ENCODE assay signal across 7 cellular contexts in the genomic region with DNA sequence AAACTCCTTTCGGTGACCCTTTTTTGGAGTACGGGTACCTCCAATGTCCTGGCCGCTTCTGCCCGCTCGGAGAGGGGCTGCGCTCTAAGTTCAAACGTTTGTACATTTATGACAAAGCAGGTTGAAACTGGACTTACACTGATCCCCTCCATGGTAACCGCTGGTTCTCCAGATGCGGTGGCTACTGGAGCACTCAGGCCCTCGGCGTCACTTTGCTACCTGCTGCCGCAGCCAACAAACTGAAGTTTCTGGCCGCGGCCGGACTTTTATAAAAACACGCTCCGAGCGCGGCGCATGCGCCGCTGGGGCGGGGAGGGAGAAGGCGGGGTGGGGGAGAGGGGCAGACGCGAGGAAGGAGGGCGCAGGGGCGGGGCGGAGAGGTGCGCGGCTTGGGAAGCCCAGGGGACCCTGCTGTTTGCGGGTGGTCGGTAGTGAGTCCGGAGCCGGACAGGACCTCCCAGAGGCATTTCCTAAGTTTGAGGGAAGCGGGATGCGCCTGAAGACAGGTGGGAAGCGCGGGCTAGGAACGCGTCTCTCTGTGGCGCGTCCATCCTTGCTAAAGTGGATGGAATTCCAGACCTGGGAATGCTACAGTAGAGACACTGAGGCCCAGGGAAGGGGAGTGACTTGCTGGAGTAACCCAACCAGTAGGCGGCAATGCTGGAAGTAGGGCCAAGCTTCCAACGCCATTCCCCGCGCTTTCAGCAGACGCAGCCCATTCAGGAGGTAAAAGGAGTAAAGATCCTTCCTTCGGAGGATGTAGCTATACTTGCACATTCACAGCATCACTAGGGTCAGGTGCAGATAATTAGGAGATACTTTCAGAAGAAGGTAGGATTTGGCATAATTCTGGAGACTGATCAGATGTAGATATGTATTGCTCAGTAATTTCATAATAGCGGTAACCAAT. TPM values are rescaled to one million over a fixed set of nuclear protein-coding genes. Genes with fewer than 3 reads are reported as not detected.
DNase-seq lines count a peak whose midpoint lies in the region; ATAC-seq and TF ChIP-seq lines count a peak whose summit lies in the region.

Gene CXCR4 (minus strand): TSS at position 241 of the 910 bp plus-strand sequence. CDS start 89 bp downstream, at position 152.

- peak within 1 kb of the TSS; percentile 62 for H2AFZ ChIP-seq in OCI-LY3 (ENCODE audit: low read depth, low read length)
- H2AFZ ChIP-seq in neuronal stem cell (ENCODE audit: low read length): peak within 1 kb of the TSS; percentile 85

- H2BK120ac ChIP-seq in neuronal stem cell (ENCODE audit: low read depth, low read length): peak within 1 kb of the TSS; percentile 1

- H4K8ac ChIP-seq in neuronal stem cell (ENCODE audit: low read depth, low read length): no peak within 1 kb of the TSS

- no peak within 1 kb of the TSS for H3K14ac ChIP-seq in neuronal stem cell (ENCODE audit: low read length)

- peak within 1 kb of the TSS; percentile 79 for H3K4me3 ChIP-seq in OCI-LY3 (ENCODE audit: low read length)
- H3K4me3 ChIP-seq in foreskin fibroblast (ENCODE audit: low read depth in 1 of 2, low read length in 2 of 2): peak within 1 kb of the TSS; percentile 25 to 33
- peak within 1 kb of the TSS; percentile 53 to 88 for H3K4me3 ChIP-seq in neuronal stem cell (ENCODE audit: low read length in 2 of 2)
- peak within 1 kb of the TSS; percentile 64 to 88 (median 71) for H3K4me3 ChIP-seq in subcutaneous abdominal adipose tissue (ENCODE audit: low read depth in 1 of 5, low read length in 5 of 5)

- H2BK5ac ChIP-seq in neuronal stem cell (ENCODE audit: low read length): peak within 1 kb of the TSS; percentile 57

- no peaks in the 10 kb centered on the region for H3K9me3 ChIP-seq in OCI-LY3 (ENCODE audit: insufficient read depth, low read length)
- peaks cover 0 to 3% of the 10 kb centered on the region in 2 donors for H3K9me3 ChIP-seq in neuronal stem cell (replicated peaks in 1 of 2; ENCODE audit: control insufficient read depth in 2 of 2, insufficient read depth in 1 of 2, low read depth in 1 of 2, low read length in 2 of 2)
- H3K9me3 ChIP-seq in subcutaneous abdominal adipose tissue (ENCODE audit: control insufficient read depth in 5 of 5, low read length in 5 of 5): no peaks in the 10 kb centered on the region

- H3K4me1 ChIP-seq in OCI-LY3 (ENCODE audit: low read length) (peaks cover 32% of the 10 kb centered on the region), neuronal stem cell (ENCODE audit: control insufficient read depth in 2 of 2, insufficient read depth in 1 of 2, low read depth in 1 of 2, low read length in 2 of 2) (peaks cover 8% of the 10 kb centered on the region in 2 donors), subcutaneous abdominal adipose tissue (ENCODE audit: control insufficient read depth in 5 of 5, insufficient read depth in 5 of 5, low read length in 5 of 5) (peaks cover 3 to 47% (median 39%) of the 10 kb centered on the region in 5 donors)

- no peak within 1 kb of the TSS for H2BK12ac ChIP-seq in neuronal stem cell (ENCODE audit: low read length)

- H4K20me1 ChIP-seq in OCI-LY3 (ENCODE audit: insufficient read depth, low read length): peaks cover 15% of the 10 kb centered on the region; the same call in 1 of the 2 replicates

- peak within 1 kb of the TSS; percentile 97 for H3K4me2 ChIP-seq in OCI-LY3 (ENCODE audit: low read length)
- peak within 1 kb of the TSS; percentile 92 for H3K4me2 ChIP-seq in neuronal stem cell (ENCODE audit: insufficient read depth, low read length, poor library complexity, severe bottlenecking)

- no peak within 1 kb of the TSS for H3K4ac ChIP-seq in neuronal stem cell (ENCODE audit: low read length)

- peak within 1 kb of the TSS; percentile 92 for H3K18ac ChIP-seq in neuronal stem cell (ENCODE audit: low read length)

- H3K27ac ChIP-seq in OCI-LY3 (ENCODE audit: low read length) (peak within 1 kb of the TSS; percentile 40), neuronal stem cell (replicated peaks; ENCODE audit: low read length) (peak within 1 kb of the TSS; percentile 69), subcutaneous abdominal adipose tissue (ENCODE audit: low read depth, low read length) (no peak within 1 kb of the TSS)

- H3K36me3 ChIP-seq in OCI-LY3 (replicated peaks; ENCODE audit: low read depth, low read length) (peaks cover 26% of the 10 kb centered on the region), neuronal stem cell (replicated peaks in 1 of 2; ENCODE audit: control insufficient read depth in 2 of 2, insufficient read depth in 2 of 2, low read length in 2 of 2) (peaks cover 11 to 20% of the 10 kb centered on the region in 2 donors), subcutaneous abdominal adipose tissue (ENCODE audit: control insufficient read depth in 5 of 5, insufficient read depth in 5 of 5, low read length in 5 of 5) (peaks cover 0 to 10% (median 4%) of the 10 kb centered on the region in 5 donors)

- no peak within 1 kb of the TSS for H2BK15ac ChIP-seq in neuronal stem cell (ENCODE audit: low read length)

- peaks cover 27% of the 10 kb centered on the region; the same call in 1 of the 2 replicates for H3K79me2 ChIP-seq in OCI-LY3 (ENCODE audit: low read length)

- DNase-seq in HUDEP-2 (lab: John Stamatoyannopoulos, UW; ENCODE audit: unreplicated experiment in 76 of 76): peak in 44 of 76 experiments; percentile 4 to 58 (median 26)
- peak; percentile 93 for DNase-seq in activated T-helper 1 cell treated with Interleukin-2 at 50 U/mL for 16 hours (ENCODE audit: low read depth)
- peak in 1 of 2 donors; percentile 56 for DNase-seq in foreskin fibroblast
- peak; percentile 84 for DNase-seq in neuronal stem cell (ENCODE audit: low spot score)

- peak; percentile 23 for ATAC-seq in GM18868 (IDR thresholded peaks at IDR 0.05; ENCODE audit: unreplicated experiment)

- TF ChIP-seq CTCF in OCI-LY3 (IDR thresholded peaks at IDR 0.05; ENCODE audit: low read depth, low read length) (no peak), foreskin fibroblast (IDR thresholded peaks at IDR 0.05; ENCODE audit: low read depth, low read length) (no peak)

- no peak within 1 kb of the TSS for H2AK5ac ChIP-seq in neuronal stem cell (ENCODE audit: low read depth, low read length)

- H3K23ac ChIP-seq in neuronal stem cell (ENCODE audit: low read depth, low read length, poor library complexity): peak within 1 kb of the TSS; percentile 94

- WGBS in neuronal stem cell (ENCODE audit: extremely low coverage in 2 of 2, insufficient read length in 2 of 2, insufficient replicate concordance in 1 of 2), 2 donors: no CpG with 5 or more reads among the region's 50 CpGs

- H4K91ac ChIP-seq in neuronal stem cell (ENCODE audit: low read depth, low read length, poor library complexity): no peak within 1 kb of the TSS

- H3K79me1 ChIP-seq in neuronal stem cell (ENCODE audit: low read depth, low read length): no peaks in the 10 kb centered on the region

- H3K9ac ChIP-seq in OCI-LY3 (ENCODE audit: low read length) (peak within 1 kb of the TSS; percentile 73), neuronal stem cell (ENCODE audit: low read depth, low read length, poor library complexity) (peak within 1 kb of the TSS; percentile 50), subcutaneous abdominal adipose tissue (ENCODE audit: low read length in 5 of 5) (peak within 1 kb of the TSS in 3 of 5 donors; percentile 33 to 69 (median 48))

- H3K27me3 ChIP-seq in OCI-LY3 (ENCODE audit: low read depth, low read length) (peaks cover 62% of the 10 kb centered on the region), neuronal stem cell (ENCODE audit: control insufficient read depth in 3 of 3, insufficient read depth in 3 of 3, low read depth in 1 of 3, low read length in 3 of 3) (peaks cover 0 to 51% (median 0%) of the 10 kb centered on the region in 3 experiments), subcutaneous abdominal adipose tissue (ENCODE audit: control insufficient read depth in 5 of 5, insufficient read depth in 4 of 5, low read length in 5 of 5) (peaks cover 0 to 24% (median 12%) of the 10 kb centered on the region in 5 donors)

RNA-seq across cellular contexts. Expression of gene CXCR4, which starts in this region (rescaled TPM):
- 20.1 TPM for polyA plus RNA-seq in neuronal stem cell (2013, experiment 1 of 2)
- polyA plus RNA-seq in neuronal stem cell (2013, experiment 2 of 2): 20.4 TPM

Comparison
In these comparisons a context has a peak if more than half of its experiments do, and no peak if none do; other contexts are left out.
1. H3K4me3 ChIP-seq: peak in every context shown above with its lines; median percentile 79 in OCI-LY3; 71 in subcutaneous abdominal adipose tissue; 70 in neuronal stem cell; 29 in foreskin fibroblast.